ENCODE assay signal across 10 cellular contexts in genomic region chr15:85749261-85750151, GRCh38. TPM values are rescaled to one million over a fixed set of nuclear protein-coding genes. Genes with fewer than 3 reads are reported as not detected.
A peak's percentile ranks its signal among the peaks of the same experiment; 100 is the strongest.
DNase-seq lines count a peak whose midpoint lies in the region; ATAC-seq and TF ChIP-seq lines count a peak whose summit lies in the region.
"Had no signal": no experiment of that assay in that cellular context is flagged by ENCODE, and none has a peak within 500 bp of the region (broad histone marks: within the 10 kb centered on the region; RNA-seq: fewer than 3 reads in every experiment).

No MANE protein-coding gene starts in this region.

- no peaks in the 10 kb centered on the region for H3K27me3 ChIP-seq in CD8-positive, alpha-beta T cell (ENCODE audit: insufficient read depth, low read length)
- no peaks in the 10 kb centered on the region for H3K27me3 ChIP-seq in heart left ventricle

- no peak for DNase-seq in CD8-positive, alpha-beta T cell
- DNase-seq in heart left ventricle (peak in 4 of 5 donors; percentile 60 to 75 (median 68)), progenitor cell of endocrine pancreas (ENCODE audit: low spot score, unreplicated experiment) (no peak), NCI-H2227 (lab: John Stamatoyannopoulos, UW; ENCODE audit: unreplicated experiment) (no peak), HCEC 1CT (no peak)
- DNase-seq: NCI-H1436 treated with DMSO at 0.1 percent for 48 hours had no signal

- no peak for TF ChIP-seq CTCF in CD8-positive, alpha-beta T cell (IDR thresholded peaks at IDR 0.05)
- TF ChIP-seq CTCF in heart left ventricle (IDR thresholded peaks at IDR 0.05) (no peak), progenitor cell of endocrine pancreas (IDR thresholded peaks at IDR 0.05; ENCODE audit: unreplicated experiment) (no peak)

- peaks cover 34% of the 10 kb centered on the region for H3K36me3 ChIP-seq in CD8-positive, alpha-beta T cell (ENCODE audit: insufficient read depth, low read length)
- H3K36me3 ChIP-seq in heart left ventricle = peaks cover 0 to 48% (median 45%) of the 10 kb centered on the region in 9 donors

- ATAC-seq in CD8-positive, alpha-beta T cell = no peak
- ATAC-seq in activated T-helper 17 cell treated with anti-CD3 and anti-CD28 coated beads, Interleukin-2, amount 50 U/mL, for 72 hours (replicated peaks) = no peak
- peak; percentile 35 to 49 (median 42) for ATAC-seq in heart left ventricle
- no peak for ATAC-seq in GM21529 (IDR thresholded peaks at IDR 0.05; ENCODE audit: unreplicated experiment)
- ATAC-seq in GM18909 (IDR thresholded peaks at IDR 0.05; ENCODE audit: poor library complexity, unreplicated experiment) = no peak

- no peak overlapping the region for H3K4me3 Mint-ChIP-seq in CD8-positive, alpha-beta T cell
- no peak overlapping the region for H3K4me3 Mint-ChIP-seq in activated T-helper 17 cell treated with anti-CD3 and anti-CD28 coated beads, Interleukin-2, amount 50 U/mL, for 72 hours
- no peak overlapping the region for H3K4me3 Mint-ChIP-seq in progenitor cell of endocrine pancreas (ENCODE audit: low read depth)
- H3K4me3 Mint-ChIP-seq: T-helper 1 cell treated with Interleukin-12 subunit alpha and Interleukin-12 subunit beta and Interleukin-4 antibody, amounts not matched to agents 30 μg/mL and 1 μg/mL, for 36 hours had no signal

- H3K4me1 ChIP-seq in CD8-positive, alpha-beta T cell (ENCODE audit: insufficient read depth, low read length) = peaks cover 26% of the 10 kb centered on the region
- H3K4me1 ChIP-seq in heart left ventricle = peaks cover 4 to 70% (median 42%) of the 10 kb centered on the region in 12 donors

- POLR2A ChIA-PET in CD8-positive, alpha-beta T cell (lab: Charles Lee) = no interaction called here

- peak overlapping the region; percentile 15 for H3K27ac Mint-ChIP-seq in CD8-positive, alpha-beta T cell
- H3K27ac Mint-ChIP-seq in activated T-helper 17 cell treated with anti-CD3 and anti-CD28 coated beads, Interleukin-2, amount 50 U/mL, for 72 hours = peak overlapping the region; percentile 13
- peak overlapping the region; percentile 60 for H3K27ac Mint-ChIP-seq in progenitor cell of endocrine pancreas
- H3K27ac Mint-ChIP-seq: T-helper 1 cell treated with Interleukin-12 subunit alpha and Interleukin-12 subunit beta and Interleukin-4 antibody, amounts not matched to agents 30 μg/mL and 1 μg/mL, for 36 hours had no signal

- no peak overlapping the region for H3K27ac ChIP-seq in CD8-positive, alpha-beta T cell (ENCODE audit: low read depth, low read length)
- H3K27ac ChIP-seq in heart left ventricle = peak overlapping the region; percentile 65 to 90 (median 76)

- H3K9me3 Mint-ChIP-seq in CD8-positive, alpha-beta T cell = no peaks in the 10 kb centered on the region
- H3K9me3 Mint-ChIP-seq in activated T-helper 17 cell treated with anti-CD3 and anti-CD28 coated beads, Interleukin-2, amount 50 U/mL, for 72 hours = no peaks in the 10 kb centered on the region
- H3K9me3 Mint-ChIP-seq in progenitor cell of endocrine pancreas (ENCODE audit: low read depth) = no peaks in the 10 kb centered on the region
- H3K9me3 Mint-ChIP-seq: T-helper 1 cell treated with Interleukin-12 subunit alpha and Interleukin-12 subunit beta and Interleukin-4 antibody, amounts not matched to agents 30 μg/mL and 1 μg/mL, for 36 hours had no signal

- TF ChIP-seq POLR2A in heart left ventricle (IDR thresholded peaks at IDR 0.05) = no peak

- 48 to 62% (median 58%) methylated on average over 21 of the region's 21 CpGs for WGBS in heart left ventricle, 4 donors

- intact Hi-C loops in CD8-positive, alpha-beta T cell (cut with DNase I, micrococcal nuclease) = loop anchor here (5.0 kb wide), 2 partner anchors 38 to 43 kb away; partner anchors contain the start of gene KLHL25 (in 1 of the 2)
- intact Hi-C loops in heart left ventricle (cut with DNase I) = loop anchor here in 5 of 10 donors (5.0 kb wide), 2 partner anchors 43 to 83 kb away; partner anchors contain the start of gene KLHL25 (in 5 of the 5)

- H3K4me3 ChIP-seq in CD8-positive, alpha-beta T cell (ENCODE audit: low read depth, low read length) = no peak overlapping the region
- peak overlapping the region in 9 of 12 donors; percentile 4 to 45 (median 22) for H3K4me3 ChIP-seq in heart left ventricle

- no peaks in the 10 kb centered on the region for H3K9me3 ChIP-seq in CD8-positive, alpha-beta T cell (ENCODE audit: low read length)
- no peaks in the 10 kb centered on the region for H3K9me3 ChIP-seq in heart left ventricle

- CTCF ChIA-PET in CD8-positive, alpha-beta T cell (lab: Charles Lee) = interaction anchor here (1.2 kb wide), 1 partner anchor 29 kb away, joined by 3 read pairs; no protein-coding TSS in a partner anchor

- no peaks in the 10 kb centered on the region for H3K27me3 Mint-ChIP-seq in CD8-positive, alpha-beta T cell (ENCODE audit: low read depth)
- no peaks in the 10 kb centered on the region for H3K27me3 Mint-ChIP-seq in activated T-helper 17 cell treated with anti-CD3 and anti-CD28 coated beads, Interleukin-2, amount 50 U/mL, for 72 hours
- H3K27me3 Mint-ChIP-seq in progenitor cell of endocrine pancreas = no peaks in the 10 kb centered on the region

- H3K36me3 Mint-ChIP-seq in CD8-positive, alpha-beta T cell = peaks cover 47% of the 10 kb centered on the region
- peaks cover 51% of the 10 kb centered on the region for H3K36me3 Mint-ChIP-seq in activated T-helper 17 cell treated with anti-CD3 and anti-CD28 coated beads, Interleukin-2, amount 50 U/mL, for 72 hours (ENCODE audit: low read depth)
- H3K36me3 Mint-ChIP-seq in progenitor cell of endocrine pancreas (ENCODE audit: insufficient read depth) = peaks cover 25% of the 10 kb centered on the region

- H3K4me1 Mint-ChIP-seq in CD8-positive, alpha-beta T cell (ENCODE audit: low read depth) = peaks cover 35% of the 10 kb centered on the region
- H3K4me1 Mint-ChIP-seq in activated T-helper 17 cell treated with anti-CD3 and anti-CD28 coated beads, Interleukin-2, amount 50 U/mL, for 72 hours = peaks cover 3% of the 10 kb centered on the region
- peaks cover 4% of the 10 kb centered on the region for H3K4me1 Mint-ChIP-seq in progenitor cell of endocrine pancreas (ENCODE audit: low read depth)

RNA-seq across cellular contexts. Expression of gene KLHL25, which starts 45.2 kb away (rescaled TPM):
- total RNA-seq in CD8-positive, alpha-beta T cell = 1 to 10 TPM; 4.3 to 4.9 TPM
- 1 to 10 TPM; 3.4 to 4.6 TPM for total RNA-seq in activated T-helper 17 cell treated with anti-CD3 and anti-CD28 coated beads, Interleukin-2, amount 50 U/mL, for 72 hours
- 1 to 10 TPM; 2.2 to 8.8 (median 4.3) TPM for total RNA-seq in heart left ventricle
- 10 to 100 TPM in 1 of 2 donors, 1 to 10 TPM in 1; 3.3 to 12.9 TPM for polyA plus RNA-seq in heart left ventricle
- total RNA-seq in progenitor cell of endocrine pancreas = 15.2 and 16.4 TPM in 2 replicates

Comparison
In these comparisons a context has a peak if more than half of its experiments do, and no peak if none do; other contexts are left out.
1. ATAC-seq: peak in heart left ventricle (4 of 4); none in CD8-positive, alpha-beta T cell (single experiment), activated T-helper 17 cell treated with anti-CD3 and anti-CD28 coated beads, Interleukin-2, amount 50 U/mL, for 72 hours (single experiment), GM21529 (single experiment) and GM18909 (single experiment).
2. DNase-seq: peak in heart left ventricle (4 of 5); none in CD8-positive, alpha-beta T cell (0 of 7), progenitor cell of endocrine pancreas (single experiment), NCI-H2227 (single experiment) and HCEC 1CT (single experiment).
3. Peak in every context shown above with its lines, with median percentiles within 50 percentile points of each other: H3K27ac Mint-ChIP-seq.